In genomic region chr16:3836641-3837040, GRCh38 we compare ENCODE assay signal across 17 cellular contexts. TPM values are rescaled to one million over a fixed set of nuclear protein-coding genes. Genes with fewer than 3 reads are reported as not detected.
DNase-seq lines count a peak whose midpoint lies in the region; ATAC-seq and TF ChIP-seq lines count a peak whose summit lies in the region.
"Had no signal": no experiment of that assay in that cellular context is flagged by ENCODE, and none has a peak within 500 bp of the region (broad histone marks: within the 10 kb centered on the region; RNA-seq: fewer than 3 reads in every experiment).

No MANE protein-coding gene starts in this region.

- H3K9me3 ChIP-seq in gastroesophageal sphincter: peaks cover 0 to 12% (median 0%) of the 10 kb centered on the region in 3 donors

- DNase-seq in HCEC 1CT: peak; percentile 16
- DNase-seq in NCI-H2227 treated with DMSO at 0.1 percent for 48 hours (lab: John Stamatoyannopoulos, UW): peak; percentile 39
- DNase-seq in progenitor cell of endocrine pancreas (ENCODE audit: low spot score, unreplicated experiment): no peak
- no peak for DNase-seq in germinal center (ENCODE audit: low spot score)
- DNase-seq in omental fat pad (ENCODE audit: low spot score): no peak
- DNase-seq: BE2C; CD8-positive, alpha-beta T cell; COR-L47; DMS153; DMS79 treated with DMSO at 0.1 percent for 48 hours; EL; H7 had no signal

- ATAC-seq in gastroesophageal sphincter (peak; percentile 70), HG03460 (IDR thresholded peaks at IDR 0.05; ENCODE audit: unreplicated experiment) (no peak), omental fat pad (ENCODE audit: low FRiP score) (no peak)
- ATAC-seq: CD8-positive, alpha-beta T cell; GM23338 had no signal

- no peak overlapping the region for H3K4me3 ChIP-seq in gastroesophageal sphincter
- H3K4me3 ChIP-seq: GM23338 had no signal

- WGBS in gastroesophageal sphincter (ENCODE audit: low coverage in 1 of 2), 2 donors: 73 to 92% methylated on average over 4 of the region's 4 CpGs

- TF ChIP-seq POLR2A in gastroesophageal sphincter (IDR thresholded peaks at IDR 0.05): no peak

- H3K27me3 ChIP-seq in gastroesophageal sphincter: no peaks in the 10 kb centered on the region
- H3K27me3 ChIP-seq: BE2C had no signal

- H3K4me3 Mint-ChIP-seq in progenitor cell of endocrine pancreas (ENCODE audit: low read depth): no peak overlapping the region
- H3K4me3 Mint-ChIP-seq: CD8-positive, alpha-beta T cell; GM23338 had no signal

- peaks cover 18% of the 10 kb centered on the region for H3K9me3 Mint-ChIP-seq in progenitor cell of endocrine pancreas (ENCODE audit: low read depth)
- H3K9me3 Mint-ChIP-seq: CD8-positive, alpha-beta T cell had no signal

- no peaks in the 10 kb centered on the region for H3K36me3 ChIP-seq in gastroesophageal sphincter

- H3K27me3 Mint-ChIP-seq in progenitor cell of endocrine pancreas: no peaks in the 10 kb centered on the region

- H3K27ac ChIP-seq in gastroesophageal sphincter: no peak overlapping the region
- H3K27ac ChIP-seq: C4-2B, HL-60 had no signal

- peak overlapping the region; percentile 69 for H3K27ac Mint-ChIP-seq in progenitor cell of endocrine pancreas
- H3K27ac Mint-ChIP-seq: CD8-positive, alpha-beta T cell; GM23338 had no signal

- peaks cover 32% of the 10 kb centered on the region for H3K36me3 Mint-ChIP-seq in progenitor cell of endocrine pancreas (ENCODE audit: insufficient read depth)

- TF ChIP-seq EP300 in gastroesophageal sphincter (IDR thresholded peaks at IDR 0.05): no peak

- no peak for TF ChIP-seq CTCF in gastroesophageal sphincter (IDR thresholded peaks at IDR 0.05)
- no peak for TF ChIP-seq CTCF in progenitor cell of endocrine pancreas (IDR thresholded peaks at IDR 0.05; ENCODE audit: unreplicated experiment)
- TF ChIP-seq CTCF in omental fat pad (IDR thresholded peaks at IDR 0.05): no peak

- no peaks in the 10 kb centered on the region for H3K4me1 Mint-ChIP-seq in progenitor cell of endocrine pancreas (ENCODE audit: low read depth)

- peaks cover 0 to 58% (median 18%) of the 10 kb centered on the region in 3 donors for H3K4me1 ChIP-seq in gastroesophageal sphincter
- H3K4me1 ChIP-seq: BE2C had no signal

RNA-seq across cellular contexts. Expression of gene CREBBP, which starts 43.9 kb away (rescaled TPM):
- total RNA-seq in gastroesophageal sphincter (100 to 1,000 TPM in 1 of 4 donors, 10 to 100 TPM in 3; 45.9 to 115 (median 61.7) TPM), progenitor cell of endocrine pancreas (144 and 146 TPM in 2 replicates), omental fat pad (100 to 1,000 TPM in 1 of 4 donors, 10 to 100 TPM in 3; 38.9 to 105 (median 51.8) TPM)

Comparison
In these comparisons a context has a peak if more than half of its experiments do, and no peak if none do; other contexts are left out.
1. DNase-seq: peak in HCEC 1CT (single experiment) and NCI-H2227 treated with DMSO at 0.1 percent for 48 hours (single experiment); none in progenitor cell of endocrine pancreas (single experiment), germinal center (single experiment) and omental fat pad (single experiment).